8 cellular contexts compared by ENCODE assay signal in genomic region chr16:3364774-3365427, GRCh38. TPM values are rescaled to one million over a fixed set of nuclear protein-coding genes. Genes with fewer than 3 reads are reported as not detected.
DNase-seq lines count a peak whose midpoint lies in the region; ATAC-seq and TF ChIP-seq lines count a peak whose summit lies in the region.

No MANE protein-coding gene starts in this region.

- H3K36me3 Mint-ChIP-seq in activated CD8-positive, alpha-beta T cell treated with anti-CD3 and anti-CD28 coated beads, Interleukin-2, amount 10 ng/mL, durations not matched to agents 7 days and 5 days (ENCODE audit: low read depth): peaks cover 22% of the 10 kb centered on the region

- POLR2A ChIA-PET in activated CD8-positive, alpha-beta T cell treated with anti-CD3 and anti-CD28 coated beads, Interleukin-2, amount 10 ng/mL, durations not matched to agents 7 days and 5 days (lab: Charles Lee): interaction anchor here (0.6 to 2.2 kb wide), 10 partner anchors 15 to 149 kb away, joined by 3 to 18 read pairs (median 3); partner anchors contain the start of genes ZNF174, ZNF263 and ZSCAN32

- peaks cover 7% of the 10 kb centered on the region for H3K27me3 Mint-ChIP-seq in activated CD8-positive, alpha-beta T cell treated with anti-CD3 and anti-CD28 coated beads, Interleukin-2, amount 10 ng/mL, durations not matched to agents 7 days and 5 days (ENCODE audit: low read depth)

- H3K27me3 ChIP-seq in BE2C: peaks cover 22% of the 10 kb centered on the region

- peaks cover 18% of the 10 kb centered on the region for H3K4me1 Mint-ChIP-seq in activated CD8-positive, alpha-beta T cell treated with anti-CD3 and anti-CD28 coated beads, Interleukin-2, amount 10 ng/mL, durations not matched to agents 7 days and 5 days (ENCODE audit: low read depth)

- H3K9me3 Mint-ChIP-seq in activated CD8-positive, alpha-beta T cell treated with anti-CD3 and anti-CD28 coated beads, Interleukin-2, amount 10 ng/mL, durations not matched to agents 7 days and 5 days (ENCODE audit: insufficient read depth): peaks cover 30% of the 10 kb centered on the region

- CTCF ChIA-PET in activated CD8-positive, alpha-beta T cell treated with anti-CD3 and anti-CD28 coated beads, Interleukin-2, amount 10 ng/mL, durations not matched to agents 7 days and 5 days (lab: Charles Lee): interaction anchor here (0.9 to 1.4 kb wide), 2 partner anchors 19 to 79 kb away, joined by 3 to 4 read pairs; partner anchors contain the start of genes NAA60 and ZNF597

- no peaks in the 10 kb centered on the region for H3K9me3 ChIP-seq in BE2C

- peak overlapping the region; percentile 98 for H3K4me3 ChIP-seq in BE2C (ENCODE audit: low read depth, low read length)

- DNase-seq in BE2C (peak; percentile 98), NCI-H2171 (lab: John Stamatoyannopoulos, UW) (peak; percentile 93), midbrain (lab: John Stamatoyannopoulos, UW) (peak; percentile 92), Kasumi-1 (lab: John Stamatoyannopoulos, UW) (no peak)
- DNase-seq in activated CD8-positive, alpha-beta T cell treated with anti-CD3 and anti-CD28 coated beads, Interleukin-2, amount 10 ng/mL, durations not matched to agents 7 days and 5 days: peak; percentile 94
- peak; percentile 77 for DNase-seq in effector CD8-positive, alpha-beta T cell (lab: John Stamatoyannopoulos, UW)
- peak; percentile 36 to 66 for DNase-seq in stimulated activated CD8-positive, alpha-beta memory T cell treated with anti-CD3 and anti-CD28 coated beads, Interleukin-4, amount 100 ng/mL, for 1 hour (ENCODE audit: low read depth in 2 of 2, low spot score in 1 of 2)

- peak overlapping the region; percentile 77 for H3K4me3 Mint-ChIP-seq in activated CD8-positive, alpha-beta T cell treated with anti-CD3 and anti-CD28 coated beads, Interleukin-2, amount 10 ng/mL, durations not matched to agents 7 days and 5 days

- no peak for TF ChIP-seq CTCF in BE2C (IDR thresholded peaks at IDR 0.05; ENCODE audit: low read depth, low read length)

- H3K36me3 ChIP-seq in BE2C: no peaks in the 10 kb centered on the region

- ATAC-seq in GM21528 (IDR thresholded peaks at IDR 0.05; ENCODE audit: low FRiP score, unreplicated experiment): peak; percentile 86
- peak; percentile 96 for ATAC-seq in activated CD8-positive, alpha-beta T cell treated with anti-CD3 and anti-CD28 coated beads, Interleukin-2, amount 10 ng/mL, durations not matched to agents 7 days and 5 days

- H3K4me1 ChIP-seq in BE2C: no peaks in the 10 kb centered on the region

- H3K27ac Mint-ChIP-seq in activated CD8-positive, alpha-beta T cell treated with anti-CD3 and anti-CD28 coated beads, Interleukin-2, amount 10 ng/mL, durations not matched to agents 7 days and 5 days: peak overlapping the region; percentile 93

RNA-seq across cellular contexts. Expression of gene OR2C1, which starts 9.2 kb away (rescaled TPM):
- not detected for polyA plus RNA-seq in BE2C (2012; ENCODE audit: insufficient read depth, insufficient read length, low read depth)
- total RNA-seq in activated CD8-positive, alpha-beta T cell treated with anti-CD3 and anti-CD28 coated beads, Interleukin-2, amount 10 ng/mL, durations not matched to agents 7 days and 5 days: not detected

RNA-seq across cellular contexts. Expression of gene ZSCAN32, which starts 35.9 kb away (rescaled TPM):
- polyA plus RNA-seq in BE2C (2012; ENCODE audit: insufficient read depth, insufficient read length, low read depth): 23.3 TPM
- 10 to 100 TPM; 15.9 to 19.0 TPM for total RNA-seq in activated CD8-positive, alpha-beta T cell treated with anti-CD3 and anti-CD28 coated beads, Interleukin-2, amount 10 ng/mL, durations not matched to agents 7 days and 5 days

RNA-seq across cellular contexts. Expression of gene ZNF174, which starts 36.1 kb away (rescaled TPM):
- 7.5 TPM for polyA plus RNA-seq in BE2C (2012; ENCODE audit: insufficient read depth, insufficient read length, low read depth)
- total RNA-seq in activated CD8-positive, alpha-beta T cell treated with anti-CD3 and anti-CD28 coated beads, Interleukin-2, amount 10 ng/mL, durations not matched to agents 7 days and 5 days: 10 to 100 TPM; 10.4 to 12.3 TPM

RNA-seq across cellular contexts. Expression of gene ZNF75A, which starts 59.6 kb away (rescaled TPM):
- 57.5 TPM for polyA plus RNA-seq in BE2C (2012; ENCODE audit: insufficient read depth, insufficient read length, low read depth)
- total RNA-seq in activated CD8-positive, alpha-beta T cell treated with anti-CD3 and anti-CD28 coated beads, Interleukin-2, amount 10 ng/mL, durations not matched to agents 7 days and 5 days: 10 to 100 TPM; 38.6 to 40.0 TPM

RNA-seq across cellular contexts. Expression of gene TIGD7, which starts 59.7 kb away (rescaled TPM):
- polyA plus RNA-seq in BE2C (2012; ENCODE audit: insufficient read depth, insufficient read length, low read depth): 5.1 TPM
- 1 to 10 TPM; 4.5 to 5.6 TPM for total RNA-seq in activated CD8-positive, alpha-beta T cell treated with anti-CD3 and anti-CD28 coated beads, Interleukin-2, amount 10 ng/mL, durations not matched to agents 7 days and 5 days

Comparison
In these comparisons a context has a peak if more than half of its experiments do, and no peak if none do; other contexts are left out.
1. DNase-seq: peak in BE2C (single experiment), NCI-H2171 (single experiment), activated CD8-positive, alpha-beta T cell treated with anti-CD3 and anti-CD28 coated beads, Interleukin-2, amount 10 ng/mL, durations not matched to agents 7 days and 5 days (single experiment), effector CD8-positive, alpha-beta T cell (single experiment), midbrain (single experiment) and stimulated activated CD8-positive, alpha-beta memory T cell treated with anti-CD3 and anti-CD28 coated beads, Interleukin-4, amount 100 ng/mL, for 1 hour (2 of 2); none in Kasumi-1 (0 of 2).